25 cellular contexts compared by ENCODE assay signal in genomic region chr17:44850612-44851011, GRCh38. TPM values are rescaled to one million over a fixed set of nuclear protein-coding genes. Genes with fewer than 3 reads are reported as not detected.
DNase-seq lines count a peak whose midpoint lies in the region; ATAC-seq, FAIRE-seq and TF ChIP-seq lines count a peak whose summit lies in the region.
"Had no signal": no experiment of that assay in that cellular context is flagged by ENCODE, and none has a peak within 500 bp of the region (broad histone marks: within the 10 kb centered on the region; RNA-seq: fewer than 3 reads in every experiment).

No MANE protein-coding gene starts in this region.

- H3K4me2 ChIP-seq in astrocyte (ENCODE audit: low read length) (no peak overlapping the region), osteoblast (ENCODE audit: insufficient read depth, low read length) (no peak overlapping the region)
- H3K4me2 ChIP-seq: KMS-11, SK-N-SH had no signal

- no peak for FAIRE-seq in astrocyte (lab: Jason Lieb, UNC)
- FAIRE-seq: RCC 7860 had no signal

- no peaks in the 10 kb centered on the region for H3K9me3 Mint-ChIP-seq in stimulated activated naive CD8-positive, alpha-beta T cell treated with anti-CD3 and anti-CD28 coated beads, Interleukin-15, Interleukin-2, amounts not matched to agents 100 ng/mL and 50 ng/mL, for 24 hours
- no peaks in the 10 kb centered on the region for H3K9me3 Mint-ChIP-seq in astrocyte (ENCODE audit: unreplicated experiment)

- TF ChIP-seq CTCF in astrocyte (IDR thresholded peaks at IDR 0.05; ENCODE audit: insufficient read depth, low read depth, low read length) (no peak), osteoblast (IDR thresholded peaks at IDR 0.05; ENCODE audit: extremely low read depth, low read depth, low read length) (no peak)

- ATAC-seq in stimulated activated naive CD8-positive, alpha-beta T cell treated with anti-CD3 and anti-CD28 coated beads, Interleukin-15, Interleukin-2, amounts not matched to agents 100 U/mL and 50 U/mL, for 24 hours, result no peak
- ATAC-seq in HG02623 (IDR thresholded peaks at IDR 0.05; ENCODE audit: unreplicated experiment) (no peak), GM21717 (IDR thresholded peaks at IDR 0.05; ENCODE audit: unreplicated experiment) (no peak)
- ATAC-seq: mucosa of descending colon had no signal

- peaks cover 33% of the 10 kb centered on the region for H3K36me3 ChIP-seq in astrocyte (ENCODE audit: insufficient read depth, low read length)
- H3K36me3 ChIP-seq in osteoblast (ENCODE audit: insufficient read depth, low read length), result peaks cover 52% of the 10 kb centered on the region

- H2AFZ ChIP-seq in astrocyte (ENCODE audit: low read depth, low read length) (no peak overlapping the region), osteoblast (ENCODE audit: low read length) (no peak overlapping the region)

- no peaks in the 10 kb centered on the region for H3K27me3 Mint-ChIP-seq in stimulated activated naive CD8-positive, alpha-beta T cell treated with anti-CD3 and anti-CD28 coated beads, Interleukin-15, Interleukin-2, amounts not matched to agents 100 ng/mL and 50 ng/mL, for 24 hours
- H3K27me3 Mint-ChIP-seq in astrocyte (ENCODE audit: low read depth, unreplicated experiment), result no peaks in the 10 kb centered on the region

- no peak overlapping the region for H3K27ac ChIP-seq in astrocyte (ENCODE audit: low read depth, low read length)
- H3K27ac ChIP-seq in osteoblast (ENCODE audit: low read depth, low read length), result no peak overlapping the region
- H3K27ac ChIP-seq: KMS-11, spleen, VCaP had no signal

- DNase-seq in stimulated activated naive CD8-positive, alpha-beta T cell treated with anti-CD3 and anti-CD28 coated beads, Interleukin-15, Interleukin-2, amounts not matched to agents 100 U/mL and 50 U/mL, for 24 hours, result no peak
- DNase-seq in astrocyte (ENCODE audit: low read depth) (no peak), osteoblast (ENCODE audit: insufficient read length, low spot score, missing footprints) (peak; percentile 73), foreskin melanocyte (no peak)
- DNase-seq: activated CD4-positive, alpha-beta T cell treated with anti-CD3 and anti-CD28 coated beads, Interleukin-2, amount 50 U/mL, for 1 hour; activated gamma-delta T cell treated with Interleukin-2 at 50 U/mL for 16 hours; aorta; cerebellar nuclear complex; foreskin fibroblast; mucosa of descending colon; MV-4-11; NCI-H187 treated with DMSO at 0.1 percent for 48 hours; SK-N-SH; spleen; stimulated activated CD4-positive, alpha-beta T cell treated with anti-CD3 and anti-CD28 coated beads, Interleukin-4, amount 100 ng/mL, for 24 hours had no signal

- peaks cover 51% of the 10 kb centered on the region for H3K36me3 Mint-ChIP-seq in stimulated activated naive CD8-positive, alpha-beta T cell treated with anti-CD3 and anti-CD28 coated beads, Interleukin-15, Interleukin-2, amounts not matched to agents 100 ng/mL and 50 ng/mL, for 24 hours (ENCODE audit: low read depth)
- H3K36me3 Mint-ChIP-seq in astrocyte (ENCODE audit: low read depth, unreplicated experiment), result peaks cover 30% of the 10 kb centered on the region

- H3K4me1 ChIP-seq in astrocyte (ENCODE audit: insufficient read depth, low read length), result no peaks in the 10 kb centered on the region
- no peaks in the 10 kb centered on the region for H3K4me1 ChIP-seq in osteoblast (ENCODE audit: insufficient read depth, low read length)
- H3K4me1 ChIP-seq: HAP-1, spleen had no signal

- no peak overlapping the region for H3K4me3 Mint-ChIP-seq in stimulated activated naive CD8-positive, alpha-beta T cell treated with anti-CD3 and anti-CD28 coated beads, Interleukin-15, Interleukin-2, amounts not matched to agents 100 ng/mL and 50 ng/mL, for 24 hours
- H3K4me3 Mint-ChIP-seq in astrocyte (ENCODE audit: unreplicated experiment), result no peak overlapping the region

- H3K4me1 Mint-ChIP-seq in stimulated activated naive CD8-positive, alpha-beta T cell treated with anti-CD3 and anti-CD28 coated beads, Interleukin-15, Interleukin-2, amounts not matched to agents 100 ng/mL and 50 ng/mL, for 24 hours (ENCODE audit: low read depth), result no peaks in the 10 kb centered on the region
- no peaks in the 10 kb centered on the region for H3K4me1 Mint-ChIP-seq in astrocyte (ENCODE audit: low read depth, unreplicated experiment)

- H3K79me2 ChIP-seq in astrocyte (ENCODE audit: insufficient read depth, low read length) (no peaks in the 10 kb centered on the region), osteoblast (ENCODE audit: insufficient read depth, low read length) (no peaks in the 10 kb centered on the region)

- H4K20me1 ChIP-seq in astrocyte (ENCODE audit: insufficient read depth, low read length) (no peaks in the 10 kb centered on the region), osteoblast (ENCODE audit: insufficient read depth, low read length) (no peaks in the 10 kb centered on the region)

- no peak overlapping the region for H3K9ac ChIP-seq in astrocyte (ENCODE audit: low read length)
- H3K9ac ChIP-seq: KMS-11, SK-N-SH had no signal

- H3K9me3 ChIP-seq in astrocyte (ENCODE audit: insufficient read depth, low read depth, low read length) (no peaks in the 10 kb centered on the region), osteoblast (ENCODE audit: low read depth, low read length) (no peaks in the 10 kb centered on the region)
- H3K9me3 ChIP-seq: HAP-1, mucosa of descending colon, SK-N-SH, spleen had no signal

- no peaks in the 10 kb centered on the region for H3K27me3 ChIP-seq in astrocyte (ENCODE audit: insufficient read depth, low read length)
- H3K27me3 ChIP-seq in osteoblast (ENCODE audit: insufficient read depth, low read length), result no peaks in the 10 kb centered on the region
- H3K27me3 ChIP-seq: spleen had no signal

- H3K27ac Mint-ChIP-seq in stimulated activated naive CD8-positive, alpha-beta T cell treated with anti-CD3 and anti-CD28 coated beads, Interleukin-15, Interleukin-2, amounts not matched to agents 100 ng/mL and 50 ng/mL, for 24 hours, result peak overlapping the region; percentile 12
- peak overlapping the region; percentile 63 for H3K27ac Mint-ChIP-seq in astrocyte (ENCODE audit: unreplicated experiment)

- H3K4me3 ChIP-seq in astrocyte (ENCODE audit: insufficient read depth, low read depth, low read length) (no peak overlapping the region), osteoblast (ENCODE audit: insufficient read depth, low read length) (no peak overlapping the region)
- H3K4me3 ChIP-seq: HAP-1, mucosa of descending colon, spleen had no signal

RNA-seq across cellular contexts. Expression of gene HIGD1B, which starts 2.9 kb away (rescaled TPM):
- total RNA-seq in astrocyte, result not detected in 2 replicates
- not detected in 2 replicates for total RNA-seq in osteoblast
- total RNA-seq: epithelial cell of proximal tubule; NCI-H460; spleen; T-helper 2 cell treated with Interferon-gamma antibody and Interleukin-4, amounts not matched to agents 100 ng/mL and 5 ng/mL, for 36 hours had no signal

RNA-seq across cellular contexts. Expression of gene GJC1, which starts 20.5 kb away (rescaled TPM):
- total RNA-seq in astrocyte (28.0 and 38.4 TPM in 2 replicates), osteoblast (10.3 and 10.5 TPM in 2 replicates)

RNA-seq across cellular contexts. Expression of gene EFTUD2, which starts 48.6 kb away (rescaled TPM):
- total RNA-seq in astrocyte (129 and 133 TPM in 2 replicates), osteoblast (72.7 and 81.0 TPM in 2 replicates)
